1 cellular context compared by ENCODE assay signal in genomic region chr14:92638266-92638665, GRCh38.
TF ChIP-seq lines count a peak whose summit lies in the region.

No MANE protein-coding gene starts in this region.

TF ChIP-seq in SK-N-SH, 30 proteins besides CTCF, POLR2A, EP300 and RAD21 (continued from another document):
- no peak for TF ChIP-seq REST (IDR thresholded peaks at IDR 0.05; ENCODE audit: low read depth, low read length)
- TF ChIP-seq TEAD4 (IDR thresholded peaks at IDR 0.05; ENCODE audit: borderline replicate concordance, insufficient read depth), result no peak
- no peak for TF ChIP-seq GATA2 (CRISPR knock-in tag; IDR thresholded peaks at IDR 0.05)
- no peak for TF ChIP-seq FOXM1 (IDR thresholded peaks at IDR 0.05; ENCODE audit: low read depth)
- TF ChIP-seq JUND (IDR thresholded peaks at IDR 0.05), result no peak
- TF ChIP-seq ELF1 (IDR thresholded peaks at IDR 0.05), result no peak
- TF ChIP-seq GABPA (IDR thresholded peaks at IDR 0.05; ENCODE audit: low read depth), result no peak
